In genomic region chr5:111699976-111700375, GRCh38 we compare ENCODE assay signal across 15 cellular contexts. TPM values are rescaled to one million over a fixed set of nuclear protein-coding genes. Genes with fewer than 3 reads are reported as not detected.
A peak's percentile ranks its signal among the peaks of the same experiment; 100 is the strongest.
DNase-seq lines count a peak whose midpoint lies in the region; ATAC-seq and TF ChIP-seq lines count a peak whose summit lies in the region.
"Had no signal": no experiment of that assay in that cellular context is flagged by ENCODE, and none has a peak within 500 bp of the region (broad histone marks: within the 10 kb centered on the region; RNA-seq: fewer than 3 reads in every experiment).

No MANE protein-coding gene starts in this region.

- H3K27me3 ChIP-seq in GM23338 (ENCODE audit: insufficient read depth) (no peaks in the 10 kb centered on the region), gastroesophageal sphincter (no peaks in the 10 kb centered on the region)

- H3K9me3 ChIP-seq in gastroesophageal sphincter: no peaks in the 10 kb centered on the region
- H3K9me3 ChIP-seq: left ventricle myocardium inferior, prostate gland had no signal

- peak; percentile 64 for DNase-seq in Daoy (ENCODE audit: low read depth)
- peak; percentile 50 for DNase-seq in NCI-H345 treated with DMSO at 0.1 percent for 48 hours (lab: John Stamatoyannopoulos, UW; ENCODE audit: unreplicated experiment)
- DNase-seq in astrocyte of the hippocampus (ENCODE audit: low read depth, low spot score): peak; percentile 36
- DNase-seq in mucosa of gallbladder (ENCODE audit: low spot score): peak; percentile 79
- DNase-seq in GM23338 (ENCODE audit: low spot score): no peak
- DNase-seq: activated CD4-positive, alpha-beta memory T cell treated with anti-CD3 and anti-CD28 coated beads, Interleukin-2, amount 10 ng/mL, durations not matched to agents 7 days and 5 days; C1 segment of cervical spinal cord; left ventricle myocardium inferior; naive B cell; stimulated activated CD4-positive, alpha-beta T cell treated with anti-CD3 and anti-CD28 coated beads, Interleukin-12 subunit alpha, Interleukin-12 subunit beta, amount 100 ng/mL, for 4 hours had no signal

- no peak for ATAC-seq in HG03460 (IDR thresholded peaks at IDR 0.05; ENCODE audit: unreplicated experiment)
- ATAC-seq in GM23338: no peak
- ATAC-seq in gastroesophageal sphincter: no peak
- ATAC-seq: K562 had no signal

- no peaks in the 10 kb centered on the region for H3K36me3 ChIP-seq in GM23338 (ENCODE audit: insufficient read depth)
- H3K36me3 ChIP-seq in gastroesophageal sphincter: no peaks in the 10 kb centered on the region
- H3K36me3 ChIP-seq: left ventricle myocardium inferior, prostate gland had no signal

- 67 to 93% methylated on average over 3 to 4 of the region's 6 CpGs for WGBS in gastroesophageal sphincter (ENCODE audit: low coverage in 1 of 2), 2 donors

- H3K4me1 ChIP-seq in GM23338 (ENCODE audit: insufficient read depth) (peaks cover 11% of the 10 kb centered on the region), gastroesophageal sphincter (peaks cover 0 to 20% (median 0%) of the 10 kb centered on the region in 3 donors)
- H3K4me1 ChIP-seq: prostate gland had no signal

- H3K9me3 Mint-ChIP-seq in GM23338: no peaks in the 10 kb centered on the region
- H3K9me3 Mint-ChIP-seq: activated CD4-positive, alpha-beta memory T cell treated with anti-CD3 and anti-CD28 coated beads, Interleukin-2, amount 10 ng/mL, durations not matched to agents 7 days and 5 days; naive B cell had no signal

- H3K4me3 ChIP-seq in GM23338 (no peak overlapping the region), gastroesophageal sphincter (no peak overlapping the region)
- H3K4me3 ChIP-seq: K562, left ventricle myocardium inferior, prostate gland, SK-N-MC had no signal

- no peaks in the 10 kb centered on the region for H4K20me1 ChIP-seq in GM23338 (replicated peaks; ENCODE audit: insufficient read depth)

- TF ChIP-seq POLR2A in gastroesophageal sphincter (IDR thresholded peaks at IDR 0.05): no peak

- H2AFZ ChIP-seq in GM23338: no peak overlapping the region

- no peak overlapping the region for H3K27ac Mint-ChIP-seq in GM23338
- H3K27ac Mint-ChIP-seq: activated CD4-positive, alpha-beta memory T cell treated with anti-CD3 and anti-CD28 coated beads, Interleukin-2, amount 10 ng/mL, durations not matched to agents 7 days and 5 days had no signal

- H3K27ac ChIP-seq in GM23338 (ENCODE audit: low read depth): no peak overlapping the region
- no peak overlapping the region for H3K27ac ChIP-seq in gastroesophageal sphincter
- H3K27ac ChIP-seq: left ventricle myocardium inferior, prostate gland, SK-N-MC had no signal

- no peak overlapping the region for H3K4me2 ChIP-seq in GM23338

- no peaks in the 10 kb centered on the region for H3K36me3 Mint-ChIP-seq in GM23338 (ENCODE audit: low read depth)
- H3K36me3 Mint-ChIP-seq: naive B cell had no signal

- no peak for TF ChIP-seq EP300 in gastroesophageal sphincter (IDR thresholded peaks at IDR 0.05)

- no peak for TF ChIP-seq CTCF in GM23338 (conservative IDR thresholded peaks at IDR 0.05; ENCODE audit: low read depth in 2 of 2)
- no peak for TF ChIP-seq CTCF in gastroesophageal sphincter (IDR thresholded peaks at IDR 0.05)

- H3K4me1 Mint-ChIP-seq in GM23338: peaks cover 15% of the 10 kb centered on the region

- H3F3A ChIP-seq in GM23338 (replicated peaks; ENCODE audit: low read depth): no peaks in the 10 kb centered on the region

- H3K4me3 Mint-ChIP-seq in GM23338: no peak overlapping the region
- H3K4me3 Mint-ChIP-seq: activated CD4-positive, alpha-beta memory T cell treated with anti-CD3 and anti-CD28 coated beads, Interleukin-2, amount 10 ng/mL, durations not matched to agents 7 days and 5 days; naive B cell had no signal

- no peaks in the 10 kb centered on the region for H3K9me2 ChIP-seq in GM23338 (ENCODE audit: insufficient read depth)

- H3K79me2 ChIP-seq in GM23338 (replicated peaks; ENCODE audit: insufficient read depth): no peaks in the 10 kb centered on the region

- peaks cover 2% of the 10 kb centered on the region for H3K27me3 Mint-ChIP-seq in GM23338 (ENCODE audit: insufficient read depth, low read depth, poor library complexity)
- H3K27me3 Mint-ChIP-seq: naive B cell had no signal

TF ChIP-seq in GM23338, 12 proteins besides CTCF, POLR2A, EP300 and RAD21:
- TF ChIP-seq JUNB (IDR thresholded peaks at IDR 0.05; ENCODE audit: unreplicated experiment) (no peak), ETS1 (IDR thresholded peaks at IDR 0.05) (no peak), ZNF114 (CRISPR knock-in tag; IDR thresholded peaks at IDR 0.05) (no peak), EZH2phosphoT487 (IDR thresholded peaks at IDR 0.05; ENCODE audit: unreplicated experiment) (no peak), REST (IDR thresholded peaks at IDR 0.05; ENCODE audit: unreplicated experiment) (no peak), CREB1 (CRISPR knock-in tag; IDR thresholded peaks at IDR 0.05; ENCODE audit: low read depth) (no peak), ZNF331 (CRISPR knock-in tag; IDR thresholded peaks at IDR 0.05; ENCODE audit: low read depth) (no peak)

RNA-seq across cellular contexts. Expression of gene NREP, which starts 57.0 kb away (rescaled TPM):
- total RNA-seq in Daoy (2014; rRNA removed; shearing (Covaris generic)): 171 and 173 TPM in 2 replicates
- 51.2 TPM for total RNA-seq in mucosa of gallbladder
- 300 and 336 TPM in 2 replicates for total RNA-seq in GM23338 (2014; rRNA removed; shearing (Covaris generic))
- 260 and 264 TPM in 2 replicates for polyA plus RNA-seq in GM23338 (2016; fragmentation: Nextera tagmentation; extraction: Ambion mirVana)
- total RNA-seq in gastroesophageal sphincter: 10 to 100 TPM in 3 of 4 donors, 1 to 10 TPM in 1; 8.3 to 24.7 (median 19.0) TPM
